16 cellular contexts compared by ENCODE assay signal in the genomic region with DNA sequence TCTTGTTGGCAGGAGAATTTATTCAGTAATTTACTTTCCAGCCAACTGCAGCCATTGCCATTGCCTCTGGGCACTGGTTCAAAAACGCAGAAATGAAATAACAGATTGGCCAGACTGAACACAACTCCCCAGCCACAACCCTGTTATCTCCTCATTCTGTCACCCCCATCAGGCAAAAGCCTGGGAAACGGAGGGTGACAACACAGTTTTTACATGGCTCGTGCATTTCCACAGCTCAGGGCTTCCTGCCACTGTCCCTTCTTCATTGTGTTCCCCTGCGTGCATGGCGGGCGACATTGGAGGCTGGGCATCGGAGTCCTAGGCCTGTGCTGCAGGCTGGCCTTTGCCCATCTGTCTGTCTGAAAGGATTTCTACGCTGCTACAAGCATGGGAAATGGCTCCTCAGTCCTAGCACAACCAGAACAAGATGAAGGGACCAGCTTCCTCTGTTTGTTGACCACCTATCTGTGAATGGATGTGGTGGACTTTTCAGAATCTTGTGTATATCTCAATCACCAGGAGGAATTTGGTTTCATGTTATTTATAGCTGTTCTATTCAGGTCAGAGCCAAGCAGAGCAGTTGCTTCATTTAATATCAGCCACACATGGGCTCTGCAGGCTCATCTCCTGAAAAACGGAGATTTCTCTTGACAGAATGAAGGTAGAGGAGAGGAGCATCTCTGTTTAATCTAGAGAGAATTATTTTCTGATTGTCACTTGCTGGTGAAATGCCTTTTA.
DNase-seq lines count a peak whose midpoint lies in the region; ATAC-seq and TF ChIP-seq lines count a peak whose summit lies in the region.
"Had no signal": no experiment of that assay in that cellular context is flagged by ENCODE, and none has a peak within 500 bp of the region (broad histone marks: within the 10 kb centered on the region; RNA-seq: fewer than 3 reads in every experiment).

No MANE protein-coding gene starts in this region.

- H3K36me3 Mint-ChIP-seq in T-helper 17 cell (ENCODE audit: low read depth), result peaks cover 4% of the 10 kb centered on the region

- no peak for TF ChIP-seq POLR2A in erythroblast (IDR thresholded peaks at IDR 0.05; ENCODE audit: low read length)

- intact Hi-C loops in left cardiac atrium (cut with DNase I), result loop anchor here in 1 of 2 donors (5.0 kb wide), 1 partner anchor 104 kb away; no protein-coding TSS in a partner anchor

- no peaks in the 10 kb centered on the region for H3K9me3 ChIP-seq in T-helper 17 cell (ENCODE audit: control insufficient read depth, low read length, poor library complexity, severe bottlenecking)
- H3K9me3 ChIP-seq: adrenal gland, Caco-2, suprapubic skin had no signal

- no peak for ATAC-seq in T-helper 17 cell
- peak; percentile 62 to 87 for ATAC-seq in left cardiac atrium
- no peak for ATAC-seq in GM18498 (IDR thresholded peaks at IDR 0.05; ENCODE audit: unreplicated experiment)
- ATAC-seq: HCT116 had no signal

- H3K4me3 Mint-ChIP-seq in T-helper 17 cell, result no peak overlapping the region
- H3K4me3 Mint-ChIP-seq: endodermal cell had no signal

- peak; percentile 44 for DNase-seq in NCI-H1105 (lab: John Stamatoyannopoulos, UW)
- no peak for DNase-seq in T-helper 17 cell
- no peak for DNase-seq in left cardiac atrium
- peak; percentile 25 for DNase-seq in retina
- no peak for DNase-seq in NCI-H2227 treated with DMSO at 0.1 percent for 48 hours (lab: John Stamatoyannopoulos, UW)
- DNase-seq in erythroblast (lab: John Stamatoyannopoulos, UW), result no peak
- DNase-seq in NCI-H774 (lab: John Stamatoyannopoulos, UW), result no peak
- DNase-seq: Caco-2, endodermal cell, NCI-H187 treated with DMSO at 0.1 percent for 48 hours, SHP77 had no signal

- peaks cover 13% of the 10 kb centered on the region for H3K4me1 Mint-ChIP-seq in T-helper 17 cell

- H3K27ac Mint-ChIP-seq in T-helper 17 cell, result peak overlapping the region; percentile 47
- H3K27ac Mint-ChIP-seq: endodermal cell, progenitor cell of endocrine pancreas had no signal

- no peaks in the 10 kb centered on the region for H3K27me3 Mint-ChIP-seq in T-helper 17 cell
- H3K27me3 Mint-ChIP-seq: progenitor cell of endocrine pancreas had no signal

Comparison
In these comparisons a context has a peak if more than half of its experiments do, and no peak if none do; other contexts are left out.
1. DNase-seq: peak in NCI-H1105 (single experiment) and retina (single experiment); none in T-helper 17 cell (0 of 3), left cardiac atrium (single experiment), NCI-H2227 treated with DMSO at 0.1 percent for 48 hours (single experiment), erythroblast (0 of 2) and NCI-H774 (single experiment).
2. ATAC-seq: peak in left cardiac atrium (2 of 2); none in T-helper 17 cell (single experiment) and GM18498 (single experiment).